16 cellular contexts compared by ENCODE assay signal in the genomic region with DNA sequence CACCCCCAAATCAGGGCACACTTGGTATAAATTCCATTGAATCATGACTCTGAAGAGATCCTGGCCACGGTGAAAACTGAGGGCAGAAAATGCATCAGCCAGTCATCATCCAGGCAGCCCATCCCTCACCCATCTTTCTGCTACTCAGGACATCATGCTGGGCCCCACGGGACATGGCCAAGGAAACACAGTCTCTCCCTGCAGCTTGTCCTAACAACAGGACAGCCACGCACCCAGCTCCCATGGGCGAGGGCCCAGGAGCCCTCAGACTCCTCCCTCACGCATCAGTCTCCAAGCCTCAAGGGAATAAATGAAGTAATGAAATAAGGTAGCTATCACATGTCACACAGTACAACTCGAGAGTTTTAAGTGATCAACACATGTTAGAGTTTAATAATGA. TPM values are rescaled to one million over a fixed set of nuclear protein-coding genes. Genes with fewer than 3 reads are reported as not detected.
DNase-seq lines count a peak whose midpoint lies in the region; ATAC-seq and TF ChIP-seq lines count a peak whose summit lies in the region.
"Had no signal": no experiment of that assay in that cellular context is flagged by ENCODE, and none has a peak within 500 bp of the region (broad histone marks: within the 10 kb centered on the region; RNA-seq: fewer than 3 reads in every experiment).

No MANE protein-coding gene starts in this region.

- no peaks in the 10 kb centered on the region for H3K9me3 ChIP-seq in DOHH2 (ENCODE audit: control insufficient read depth, insufficient read depth, low read length)
- H3K9me3 ChIP-seq: tibial artery had no signal

- H3K4me3 ChIP-seq in DOHH2 (ENCODE audit: low read length) = peak overlapping the region; percentile 75
- H3K4me3 ChIP-seq: tibial artery had no signal

- CTCF ChIA-PET in activated CD8-positive, alpha-beta memory T cell treated with anti-CD3 and anti-CD28 coated beads, Interleukin-2, amount 10 ng/mL, durations not matched to agents 7 days and 5 days (lab: Charles Lee) = interaction anchor here (0.8 to 11.8 kb wide), 11 partner anchors 14 to 188 kb away, joined by 3 to 465 read pairs (median 5); partner anchors contain the start of gene ELK4

- H3F3A ChIP-seq in DOHH2 (ENCODE audit: control insufficient read depth, insufficient read depth) = peaks cover 33% of the 10 kb centered on the region

- peaks cover 11% of the 10 kb centered on the region for H3K36me3 Mint-ChIP-seq in activated CD8-positive, alpha-beta memory T cell treated with anti-CD3 and anti-CD28 coated beads, Interleukin-2, amount 10 ng/mL, durations not matched to agents 7 days and 5 days
- peaks cover 2 to 8% of the 10 kb centered on the region in 2 donors for H3K36me3 Mint-ChIP-seq in naive B cell

- no peaks in the 10 kb centered on the region for H3K9me2 ChIP-seq in DOHH2 (replicated peaks; ENCODE audit: control insufficient read depth, low read length)

- H3K4me3 Mint-ChIP-seq in activated CD8-positive, alpha-beta memory T cell treated with anti-CD3 and anti-CD28 coated beads, Interleukin-2, amount 10 ng/mL, durations not matched to agents 7 days and 5 days = no peak overlapping the region
- peak overlapping the region; percentile 54 to 92 (median 84) for H3K4me3 Mint-ChIP-seq in naive B cell
- H3K4me3 Mint-ChIP-seq: H9 had no signal

- no peaks in the 10 kb centered on the region for H4K20me1 ChIP-seq in DOHH2 (ENCODE audit: control insufficient read depth, insufficient read depth, low read depth, low read length)

- H3K27ac Mint-ChIP-seq in activated CD8-positive, alpha-beta memory T cell treated with anti-CD3 and anti-CD28 coated beads, Interleukin-2, amount 10 ng/mL, durations not matched to agents 7 days and 5 days = peak overlapping the region; percentile 70
- H3K27ac Mint-ChIP-seq in naive B cell = peak overlapping the region; percentile 62 to 95 (median 89)
- H3K27ac Mint-ChIP-seq: H9 had no signal

- H3K36me3 ChIP-seq in DOHH2 (ENCODE audit: control insufficient read depth, low read length) = peaks cover 31% of the 10 kb centered on the region
- H3K36me3 ChIP-seq: tibial artery had no signal

- DNase-seq in DMS153 (lab: John Stamatoyannopoulos, UW) (peak; percentile 17), DMS153 treated with DMSO at 0.1 percent for 48 hours (lab: John Stamatoyannopoulos, UW; ENCODE audit: unreplicated experiment) (no peak), naive B cell (no peak), RPMI8226 (no peak), COLO829 (ENCODE audit: low spot score) (no peak), middle frontal gyrus (ENCODE audit: extremely low spot score, low spot score) (no peak)
- DNase-seq in activated CD8-positive, alpha-beta memory T cell treated with anti-CD3 and anti-CD28 coated beads, Interleukin-2, amount 10 ng/mL, durations not matched to agents 7 days and 5 days = peak; percentile 37
- DNase-seq: H9, NCI-H1092, NCI-H524 treated with DMSO at 0.1 percent for 48 hours, SIG-M5 had no signal

- no peaks in the 10 kb centered on the region for H3K27me3 ChIP-seq in DOHH2 (ENCODE audit: control insufficient read depth, low read length)
- H3K27me3 ChIP-seq: tibial artery had no signal

- no peak for ATAC-seq in activated CD8-positive, alpha-beta memory T cell treated with anti-CD3 and anti-CD28 coated beads, Interleukin-2, amount 10 ng/mL, durations not matched to agents 7 days and 5 days
- ATAC-seq in naive B cell (ENCODE audit: low read depth in 2 of 2) = no peak
- ATAC-seq: sciatic nerve had no signal

- peaks cover 9% of the 10 kb centered on the region for H3K79me2 ChIP-seq in DOHH2 (ENCODE audit: control insufficient read depth, low read length)

- H3K27ac ChIP-seq in DOHH2 (ENCODE audit: low read depth, low read length) = peak overlapping the region; percentile 96
- H3K27ac ChIP-seq: 22Rv1, tibial artery, VCaP had no signal

- peaks cover 57% of the 10 kb centered on the region for H3K4me1 ChIP-seq in DOHH2 (ENCODE audit: control insufficient read depth, low read length)

- H3K4me1 Mint-ChIP-seq in activated CD8-positive, alpha-beta memory T cell treated with anti-CD3 and anti-CD28 coated beads, Interleukin-2, amount 10 ng/mL, durations not matched to agents 7 days and 5 days = peaks cover 26% of the 10 kb centered on the region
- peaks cover 33 to 55% (median 36%) of the 10 kb centered on the region in 3 donors for H3K4me1 Mint-ChIP-seq in naive B cell

- no peaks in the 10 kb centered on the region for H3K9me3 Mint-ChIP-seq in activated CD8-positive, alpha-beta memory T cell treated with anti-CD3 and anti-CD28 coated beads, Interleukin-2, amount 10 ng/mL, durations not matched to agents 7 days and 5 days (ENCODE audit: low read depth)
- H3K9me3 Mint-ChIP-seq in naive B cell = no peaks in the 10 kb centered on the region
- H3K9me3 Mint-ChIP-seq: H9 had no signal

- H3K4me2 ChIP-seq in DOHH2 (ENCODE audit: low read length) = peak overlapping the region; percentile 94

- H3K27me3 Mint-ChIP-seq in activated CD8-positive, alpha-beta memory T cell treated with anti-CD3 and anti-CD28 coated beads, Interleukin-2, amount 10 ng/mL, durations not matched to agents 7 days and 5 days = no peaks in the 10 kb centered on the region
- H3K27me3 Mint-ChIP-seq in naive B cell = no peaks in the 10 kb centered on the region

- no peak for TF ChIP-seq CTCF in DOHH2 (IDR thresholded peaks at IDR 0.05; ENCODE audit: low read depth, low read length, poor library complexity, severe bottlenecking)

RNA-seq across cellular contexts. Expression of gene ELK4, which starts 37.8 kb away (rescaled TPM):
- 10 to 100 TPM; 70.9 to 79.7 TPM for total RNA-seq in activated CD8-positive, alpha-beta memory T cell treated with anti-CD3 and anti-CD28 coated beads, Interleukin-2, amount 10 ng/mL, durations not matched to agents 7 days and 5 days
- polyA plus RNA-seq in naive B cell (ENCODE audit: low read depth in 6 of 6) = 10 to 100 TPM in 1 of 6 donors, 1 to 10 TPM in 5; 4.8 to 10.2 (median 6.0) TPM

Comparison
In these comparisons a context has a peak if more than half of its experiments do, and no peak if none do; other contexts are left out.
1. DNase-seq: peak in DMS153 (single experiment) and activated CD8-positive, alpha-beta memory T cell treated with anti-CD3 and anti-CD28 coated beads, Interleukin-2, amount 10 ng/mL, durations not matched to agents 7 days and 5 days (single experiment); none in DMS153 treated with DMSO at 0.1 percent for 48 hours (single experiment), naive B cell (single experiment), RPMI8226 (single experiment), COLO829 (single experiment) and middle frontal gyrus (single experiment).